18 cellular contexts compared by ENCODE assay signal in genomic region chr18:2532797-2533196, GRCh38. TPM values are rescaled to one million over a fixed set of nuclear protein-coding genes. Genes with fewer than 3 reads are reported as not detected.
DNase-seq lines count a peak whose midpoint lies in the region; ATAC-seq, FAIRE-seq and TF ChIP-seq lines count a peak whose summit lies in the region.
"Had no signal": no experiment of that assay in that cellular context is flagged by ENCODE, and none has a peak within 500 bp of the region (broad histone marks: within the 10 kb centered on the region; RNA-seq: fewer than 3 reads in every experiment).

No MANE protein-coding gene starts in this region.

- H3F3A ChIP-seq in OCI-LY1 (ENCODE audit: insufficient read depth, low read length) = no peaks in the 10 kb centered on the region

- H3K4me3 ChIP-seq in OCI-LY1 (ENCODE audit: low read depth, low read length, poor library complexity, severe bottlenecking) = no peak overlapping the region
- H3K4me3 ChIP-seq: HAP-1 had no signal

- H3K27ac Mint-ChIP-seq in Calu3 (ENCODE audit: unreplicated experiment) (no peak overlapping the region), endothelial cell (ENCODE audit: unreplicated experiment) (no peak overlapping the region)
- H3K27ac Mint-ChIP-seq: CD8-positive, alpha-beta T cell; HFFc6 had no signal

- no peaks in the 10 kb centered on the region for H4K20me1 ChIP-seq in OCI-LY1 (ENCODE audit: insufficient read depth, low read length)

- no peak overlapping the region for H2AFZ ChIP-seq in OCI-LY1 (ENCODE audit: low read length)

- no peak overlapping the region for H3K4me2 ChIP-seq in OCI-LY1 (ENCODE audit: low read length)

- no peak overlapping the region for H3K9ac ChIP-seq in OCI-LY1 (ENCODE audit: low read length)

- H3K79me2 ChIP-seq in OCI-LY1 (ENCODE audit: insufficient read depth, low read length) = no peaks in the 10 kb centered on the region

- no peaks in the 10 kb centered on the region for H3K9me3 ChIP-seq in OCI-LY1 (ENCODE audit: low read length)
- H3K9me3 ChIP-seq: Caco-2, HAP-1 had no signal

- intact Hi-C loops in Calu3 (cut with micrococcal nuclease; ENCODE audit: unreplicated experiment) = no loop called here
- intact Hi-C loops in Right ventricle myocardium inferior (cut with DNase I) = no loop called here

- TF ChIP-seq POLR2A in GM12892 (IDR thresholded peaks at IDR 0.05; ENCODE audit: low read depth, low read length) = no peak

- H3K27me3 ChIP-seq in OCI-LY1 (ENCODE audit: insufficient read depth, low read length) = no peaks in the 10 kb centered on the region

- FAIRE-seq in GM12892 (lab: Jason Lieb, UNC) = no peak
- FAIRE-seq: GM12891, H54 had no signal

- no peak for ATAC-seq in Right ventricle myocardium inferior
- ATAC-seq: CD8-positive, alpha-beta T cell had no signal

- no peaks in the 10 kb centered on the region for H3K9me2 ChIP-seq in OCI-LY1 (ENCODE audit: low read depth, low read length)

- TSS peak; percentile 20 for BruUV-seq in Calu3 (replicated peaks; lab: Mats Ljungman, UMichigan)

- peaks cover 49% of the 10 kb centered on the region for H3K4me1 ChIP-seq in OCI-LY1 (ENCODE audit: insufficient read depth, low read length, severe bottlenecking)
- H3K4me1 ChIP-seq: Caco-2, HAP-1 had no signal

- no peak for DNase-seq in Calu3
- no peak for DNase-seq in endothelial cell (ENCODE audit: low spot score)
- DNase-seq in GM12892 (ENCODE audit: insufficient read length) = no peak
- DNase-seq in activated CD4-positive, alpha-beta T cell treated with anti-CD3 and anti-CD28 coated beads, Interleukin-2, amount 50 U/mL, for 48 hours = no peak
- no peak for DNase-seq in Right ventricle myocardium inferior (ENCODE audit: missing footprints)
- DNase-seq: C1 segment of cervical spinal cord; Caco-2; CD4-positive, CD25-positive, alpha-beta regulatory T cell; CD8-positive, alpha-beta T cell; DMS53; DMS79 treated with DMSO at 0.1 percent for 48 hours; GF-D8; GOT3; HFFc6 had no signal

- CTCF ChIA-PET in Calu3 (lab: Charles Lee) = no interaction called here

- no peak for TF ChIP-seq CTCF in Calu3 (IDR thresholded peaks at IDR 0.05; ENCODE audit: unreplicated experiment)
- TF ChIP-seq CTCF in OCI-LY1 (IDR thresholded peaks at IDR 0.05; ENCODE audit: low read length) = no peak
- no peak for TF ChIP-seq CTCF in endothelial cell (IDR thresholded peaks at IDR 0.05; ENCODE audit: unreplicated experiment)

- H3K36me3 Mint-ChIP-seq in Calu3 (ENCODE audit: insufficient read depth, unreplicated experiment) = no peaks in the 10 kb centered on the region
- H3K36me3 Mint-ChIP-seq in endothelial cell (ENCODE audit: low read depth, unreplicated experiment) = peaks cover 12% of the 10 kb centered on the region

- no peaks in the 10 kb centered on the region for H3K27me3 Mint-ChIP-seq in Calu3 (ENCODE audit: unreplicated experiment)
- H3K27me3 Mint-ChIP-seq in endothelial cell (ENCODE audit: unreplicated experiment) = no peaks in the 10 kb centered on the region
- H3K27me3 Mint-ChIP-seq: CD4-positive, CD25-positive, alpha-beta regulatory T cell had no signal

- no peaks in the 10 kb centered on the region for H3K9me3 Mint-ChIP-seq in Calu3 (ENCODE audit: low read depth, unreplicated experiment)
- H3K9me3 Mint-ChIP-seq in endothelial cell (ENCODE audit: unreplicated experiment) = peaks cover 5% of the 10 kb centered on the region
- H3K9me3 Mint-ChIP-seq: CD4-positive, CD25-positive, alpha-beta regulatory T cell; CD8-positive, alpha-beta T cell had no signal

- no peaks in the 10 kb centered on the region for H3K36me3 ChIP-seq in OCI-LY1 (ENCODE audit: insufficient read depth, low read length)
- H3K36me3 ChIP-seq: HAP-1 had no signal

- H3K27ac ChIP-seq in OCI-LY1 (ENCODE audit: low read depth, low read length, poor library complexity, severe bottlenecking) = peak overlapping the region; percentile 32

- H3K4me3 Mint-ChIP-seq in Calu3 (ENCODE audit: low read depth, unreplicated experiment) (no peak overlapping the region), endothelial cell (ENCODE audit: unreplicated experiment) (peak overlapping the region; percentile 22)
- H3K4me3 Mint-ChIP-seq: CD4-positive, CD25-positive, alpha-beta regulatory T cell; CD8-positive, alpha-beta T cell; HFFc6 had no signal

- H3K4me1 Mint-ChIP-seq in Calu3 (ENCODE audit: low read depth, unreplicated experiment) = peaks cover 10% of the 10 kb centered on the region
- no peaks in the 10 kb centered on the region for H3K4me1 Mint-ChIP-seq in endothelial cell (ENCODE audit: unreplicated experiment)

RNA-seq across cellular contexts. Expression of gene METTL4, which starts 38.5 kb away (rescaled TPM):
- total RNA-seq in Calu3 (2022) (17.2 and 20.3 TPM in 2 replicates), endothelial cell (ENCODE audit: unreplicated experiment) (13.8 TPM), Right ventricle myocardium inferior (7.3 TPM)
- polyA plus RNA-seq in GM12892 (2012; ENCODE audit: missing spikeins) = 12.2 TPM

RNA-seq across cellular contexts. Expression of gene NDC80, which starts 38.6 kb away (rescaled TPM):
- total RNA-seq in Calu3 (2022) = 49.5 and 56.0 TPM in 2 replicates
- total RNA-seq in endothelial cell (ENCODE audit: unreplicated experiment) = 8.6 TPM
- 24.6 TPM for polyA plus RNA-seq in GM12892 (2012; ENCODE audit: missing spikeins)
- 0.54 TPM for total RNA-seq in Right ventricle myocardium inferior
